In genomic region chr1:114741963-114742746, GRCh38 we compare ENCODE assay signal across 1 cellular context.
TF ChIP-seq lines count a peak whose summit lies in the region.

No MANE protein-coding gene starts in this region.

TF ChIP-seq in HepG2, 621 proteins besides CTCF, POLR2A, EP300 and RAD21:
- TF ChIP-seq GATAD1 (CRISPR knock-in tag; IDR thresholded peaks at IDR 0.05) (no peak), ZNF121 (CRISPR knock-in tag; IDR thresholded peaks at IDR 0.05) (peak; percentile 47)
TF ChIP-seq in HepG2: peak in this region for 1.
